In genomic region chr3:128343287-128344045, GRCh38 we compare ENCODE assay signal across 1 cellular context.
TF ChIP-seq lines count a peak whose summit lies in the region.

No MANE protein-coding gene starts in this region.

TF ChIP-seq in HepG2, 621 proteins besides CTCF, POLR2A, EP300 and RAD21 (continued from another document and continues in another):
- TF ChIP-seq LRRFIP1 (CRISPR knock-in tag; conservative IDR thresholded peaks at IDR 0.05) (no peak), ZNF674 (CRISPR knock-in tag; IDR thresholded peaks at IDR 0.05; ENCODE audit: low read depth) (no peak), ZNF670 (CRISPR knock-in tag; IDR thresholded peaks at IDR 0.05; ENCODE audit: borderline replicate concordance) (peak; percentile 46; the same call in 1 of the 2 replicates), NFE2 (CRISPR knock-in tag; IDR thresholded peaks at IDR 0.05) (no peak), MXD3 (CRISPR knock-in tag; IDR thresholded peaks at IDR 0.05) (no peak), SUZ12 (IDR thresholded peaks at IDR 0.05; ENCODE audit: low read depth, low read length) (no peak), ZFP37 (CRISPR knock-in tag; IDR thresholded peaks at IDR 0.05; ENCODE audit: borderline replicate concordance) (no peak), TFAP4 (IDR thresholded peaks at IDR 0.05; ENCODE audit: borderline replicate concordance, low read depth) (peak; percentile 60; the same call in 1 of the 2 replicates), ZNF574 (CRISPR knock-in tag; IDR thresholded peaks at IDR 0.05) (0 out of 2 replicates have a peak, but pooled peaks have one; percentile 26), MIXL1 (CRISPR knock-in tag; IDR thresholded peaks at IDR 0.05) (0 out of 2 replicates have a peak, but pooled peaks have one; percentile 54), GMEB1 (CRISPR knock-in tag; IDR thresholded peaks at IDR 0.05; ENCODE audit: borderline replicate concordance) (no peak), MTF1 (CRISPR knock-in tag; IDR thresholded peaks at IDR 0.05) (no peak), ETV5 (CRISPR knock-in tag; IDR thresholded peaks at IDR 0.05; ENCODE audit: borderline replicate concordance) (peak; percentile 79; the same call in 1 of the 2 replicates), ZBTB26 (CRISPR knock-in tag; IDR thresholded peaks at IDR 0.05; ENCODE audit: borderline replicate concordance) (peak; percentile 17; the same call in 1 of the 2 replicates), TFDP1 (CRISPR knock-in tag; IDR thresholded peaks at IDR 0.05; ENCODE audit: borderline replicate concordance) (peak; percentile 36; the same call in 1 of the 2 replicates), ELF3 (CRISPR knock-in tag; IDR thresholded peaks at IDR 0.05) (peak; percentile 73), RXRB (CRISPR knock-in tag; IDR thresholded peaks at IDR 0.05; ENCODE audit: borderline replicate concordance) (peak; percentile 65; the same call in 1 of the 2 replicates), MTA3 (CRISPR knock-in tag; IDR thresholded peaks at IDR 0.05) (no peak), RNF2 (conservative IDR thresholded peaks at IDR 0.05; ENCODE audit: low read depth) (no peak), FOXK1 (CRISPR knock-in tag; IDR thresholded peaks at IDR 0.05; ENCODE audit: borderline replicate concordance, low read depth) (peak; percentile 57; the same call in 1 of the 2 replicates), HMG20A (CRISPR knock-in tag; IDR thresholded peaks at IDR 0.05; ENCODE audit: borderline replicate concordance) (peak; percentile 57; the same call in 1 of the 2 replicates), MEIS1 (CRISPR knock-in tag; IDR thresholded peaks at IDR 0.05; ENCODE audit: borderline replicate concordance) (peak; percentile 30; the same call in 1 of the 2 replicates), ZNF121 (CRISPR knock-in tag; IDR thresholded peaks at IDR 0.05) (0 out of 2 replicates have a peak, but pooled peaks have one; percentile 24), MAZ (IDR thresholded peaks at IDR 0.05; ENCODE audit: borderline replicate concordance, low read depth, low read length) (peak; percentile 79; the same call in 1 of the 2 replicates), MAZ (CRISPR knock-in tag; IDR thresholded peaks at IDR 0.05; ENCODE audit: low read depth) (peak; percentile 47; the same call in 1 of the 2 replicates), ZFP91 (CRISPR knock-in tag; IDR thresholded peaks at IDR 0.05; ENCODE audit: borderline replicate concordance) (peak; percentile 55; the same call in 1 of the 2 replicates), MEF2D (CRISPR knock-in tag; IDR thresholded peaks at IDR 0.05) (peak; percentile 71; the same call in 1 of the 2 replicates), GATA4 (IDR thresholded peaks at IDR 0.05; ENCODE audit: borderline replicate concordance, low read depth) (peak; percentile 33; the same call in 1 of the 2 replicates), ZBTB49 (CRISPR knock-in tag; IDR thresholded peaks at IDR 0.05; ENCODE audit: borderline replicate concordance) (no peak), ZNF788 (CRISPR knock-in tag; IDR thresholded peaks at IDR 0.05; ENCODE audit: borderline replicate concordance) (peak; percentile 50; the same call in 1 of the 2 replicates), HDAC2 (CRISPR knock-in tag; IDR thresholded peaks at IDR 0.05) (peak; percentile 48; the same call in 1 of the 2 replicates), BORCS8-MEF2B (CRISPR knock-in tag; IDR thresholded peaks at IDR 0.05) (no peak), ZNF891 (CRISPR knock-in tag; IDR thresholded peaks at IDR 0.05) (no peak), AFF4 (CRISPR knock-in tag; IDR thresholded peaks at IDR 0.05) (no peak), TEAD3 (CRISPR knock-in tag; optimal IDR thresholded peaks at IDR 0.05; ENCODE audit: borderline replicate concordance) (peak; percentile 53), KDM2A (CRISPR knock-in tag; IDR thresholded peaks at IDR 0.05; ENCODE audit: borderline replicate concordance, low read depth) (0 out of 2 replicates have a peak, but pooled peaks have one; percentile 2), ZFY (CRISPR knock-in tag; IDR thresholded peaks at IDR 0.05) (peak; percentile 40; the same call in 1 of the 2 replicates), DRAP1 (CRISPR knock-in tag; IDR thresholded peaks at IDR 0.05) (peak; percentile 65; the same call in 1 of the 2 replicates), ZFX (CRISPR knock-in tag; IDR thresholded peaks at IDR 0.05; ENCODE audit: low read depth) (peak; percentile 85)
